ENCODE assay signal across 30 cellular contexts in genomic region chr3:77421916-77422315, GRCh38.
"Had no signal": no experiment of that assay in that cellular context is flagged by ENCODE, and none has a peak within 500 bp of the region (broad histone marks: within the 10 kb centered on the region; RNA-seq: fewer than 3 reads in every experiment).

No MANE protein-coding gene starts in this region.

- H3K27me3 ChIP-seq: heart left ventricle, left lung, testis, transverse colon had no signal

- H3K4me3 ChIP-seq: heart left ventricle, left lung, lower lobe of right lung, skin epidermis, testis, transverse colon had no signal

- FAIRE-seq: astrocyte, endothelial cell of umbilical vein had no signal

- H3K9me3 Mint-ChIP-seq: activated naive CD8-positive, alpha-beta T cell treated with anti-CD3 and anti-CD28 coated beads, Interleukin-2, amount 10 ng/mL, durations not matched to agents 7 days and 5 days had no signal

- H3K4me1 ChIP-seq: heart left ventricle, left lung, lower lobe of right lung, testis, transverse colon had no signal

- H3K4me1 Mint-ChIP-seq: activated naive CD4-positive, alpha-beta T cell treated with anti-CD3 and anti-CD28 coated beads, Interleukin-2, amount 10 ng/mL, durations not matched to agents 7 days and 5 days; activated naive CD8-positive, alpha-beta T cell treated with anti-CD3 and anti-CD28 coated beads, Interleukin-2, amount 10 ng/mL, durations not matched to agents 7 days and 5 days; natural killer cell had no signal

- H3K9me3 ChIP-seq: heart left ventricle, left lung, lower lobe of right lung, testis, transverse colon had no signal

- H3K36me3 ChIP-seq: heart left ventricle, left lung, lower lobe of right lung, transverse colon, WERI-Rb-1 had no signal

- DNase-seq: activated CD4-positive, alpha-beta T cell treated with anti-CD3 and anti-CD28 coated beads for 48 hours; activated CD4-positive, alpha-beta T cell treated with anti-CD3 and anti-CD28 coated beads, Interleukin-2, amount 50 U/mL, for 48 hours; activated CD8-positive, alpha-beta memory T cell treated with anti-CD3 and anti-CD28 coated beads for 24 hours; activated effector memory CD4-positive, alpha-beta T cell treated with anti-CD3 and anti-CD28 coated beads, Interleukin-2, amount 50 U/mL, for 16 hours; activated naive CD4-positive, alpha-beta T cell treated with anti-CD3 and anti-CD28 coated beads, Interleukin-2, amount 10 ng/mL, durations not matched to agents 7 days and 5 days; activated naive CD8-positive, alpha-beta T cell treated with anti-CD3 and anti-CD28 coated beads, Interleukin-2, amount 10 ng/mL, durations not matched to agents 7 days and 5 days; amniotic stem cell; cortex of kidney; effector memory CD8-positive, alpha-beta T cell; foreskin fibroblast; heart left ventricle; kidney glomerular epithelial cell; left lung; lower lobe of right lung; mesenchymal stem cell; natural killer cell; posterior cingulate gyrus; stimulated activated CD4-positive, alpha-beta T cell treated with anti-CD3 and anti-CD28 coated beads, Interleukin-12 subunit alpha, Interleukin-12 subunit beta, amount 100 ng/mL, for 4 hours; stimulated activated CD4-positive, alpha-beta T cell treated with anti-CD3 and anti-CD28 coated beads, Interleukin-4, amount 100 ng/mL, for 1 hour; stimulated activated naive CD8-positive, alpha-beta T cell treated with anti-CD3 and anti-CD28 coated beads, Interleukin-15, Interleukin-2, amounts not matched to agents 100 U/mL and 50 U/mL, for 24 hours; T1000; testis; transverse colon; WERI-Rb-1 had no signal

- H3K27ac ChIP-seq: heart left ventricle, left lung, lower lobe of right lung, skin epidermis, testis, transverse colon, WERI-Rb-1 had no signal

- H3K4me3 Mint-ChIP-seq: activated naive CD4-positive, alpha-beta T cell treated with anti-CD3 and anti-CD28 coated beads, Interleukin-2, amount 10 ng/mL, durations not matched to agents 7 days and 5 days; activated naive CD8-positive, alpha-beta T cell treated with anti-CD3 and anti-CD28 coated beads, Interleukin-2, amount 10 ng/mL, durations not matched to agents 7 days and 5 days; effector memory CD8-positive, alpha-beta T cell; natural killer cell had no signal

- ATAC-seq: activated CD4-positive, CD25-positive, alpha-beta regulatory T cell treated with anti-CD3 and anti-CD28 coated beads, Interleukin-2, amount 50 U/mL, for 24 hours; effector memory CD8-positive, alpha-beta T cell; esophagus mucosa; heart left ventricle; left lung; lower lobe of right lung; natural killer cell; sciatic nerve; stimulated activated naive CD8-positive, alpha-beta T cell treated with anti-CD3 and anti-CD28 coated beads, Interleukin-15, Interleukin-2, amounts not matched to agents 100 U/mL and 50 U/mL, for 24 hours had no signal

- H3K27ac Mint-ChIP-seq: activated naive CD4-positive, alpha-beta T cell treated with anti-CD3 and anti-CD28 coated beads, Interleukin-2, amount 10 ng/mL, durations not matched to agents 7 days and 5 days; activated naive CD8-positive, alpha-beta T cell treated with anti-CD3 and anti-CD28 coated beads, Interleukin-2, amount 10 ng/mL, durations not matched to agents 7 days and 5 days; effector memory CD8-positive, alpha-beta T cell; natural killer cell had no signal

- H3K27me3 Mint-ChIP-seq: activated naive CD4-positive, alpha-beta T cell treated with anti-CD3 and anti-CD28 coated beads, Interleukin-2, amount 10 ng/mL, durations not matched to agents 7 days and 5 days; activated naive CD8-positive, alpha-beta T cell treated with anti-CD3 and anti-CD28 coated beads, Interleukin-2, amount 10 ng/mL, durations not matched to agents 7 days and 5 days; effector memory CD8-positive, alpha-beta T cell had no signal

- H3K36me3 Mint-ChIP-seq: activated naive CD4-positive, alpha-beta T cell treated with anti-CD3 and anti-CD28 coated beads, Interleukin-2, amount 10 ng/mL, durations not matched to agents 7 days and 5 days; activated naive CD8-positive, alpha-beta T cell treated with anti-CD3 and anti-CD28 coated beads, Interleukin-2, amount 10 ng/mL, durations not matched to agents 7 days and 5 days; natural killer cell had no signal
